In the genomic region with DNA sequence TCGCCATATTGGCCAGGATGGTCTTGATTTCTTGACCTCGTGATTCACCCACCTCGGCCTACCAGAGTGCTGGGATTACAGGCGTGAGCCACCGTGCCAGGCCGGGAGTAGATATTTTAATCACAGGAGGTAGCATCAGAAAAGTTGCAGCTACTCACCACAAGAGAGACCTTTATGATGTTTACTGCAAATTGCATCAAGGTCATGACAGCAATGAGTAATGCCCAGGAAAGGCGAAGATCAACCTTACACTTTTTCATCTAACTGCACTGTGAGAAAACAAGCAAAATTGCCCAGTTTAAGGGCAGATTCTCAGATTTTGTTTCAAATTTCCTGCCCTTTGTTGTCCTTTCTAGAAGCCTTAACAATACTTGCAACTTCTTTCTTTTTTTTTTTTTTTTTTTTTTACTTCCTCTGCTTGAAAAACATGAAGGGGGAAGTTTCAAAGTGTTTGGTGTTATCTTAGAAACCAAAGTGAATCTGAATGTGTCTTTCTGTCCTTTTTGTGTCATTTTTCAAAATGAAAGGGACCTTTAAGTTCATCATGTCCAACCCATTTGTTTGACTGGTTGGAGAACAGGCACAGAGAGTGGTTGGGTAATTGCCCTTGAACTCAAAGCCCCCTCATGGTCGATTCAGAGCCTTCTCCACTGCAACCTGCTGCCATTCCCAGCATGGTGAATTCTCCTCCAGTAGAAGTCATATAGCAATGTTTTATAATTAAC, we compare ENCODE assay signal across 9 cellular contexts. TPM values are rescaled to one million over a fixed set of nuclear protein-coding genes. Genes with fewer than 3 reads are reported as not detected.
DNase-seq lines count a peak whose midpoint lies in the region; ATAC-seq lines count a peak whose summit lies in the region.
"Had no signal": no experiment of that assay in that cellular context is flagged by ENCODE, and none has a peak within 500 bp of the region (broad histone marks: within the 10 kb centered on the region; RNA-seq: fewer than 3 reads in every experiment).

No MANE protein-coding gene starts in this region.

- peak overlapping the region; percentile 68 for H3K27ac ChIP-seq in naive thymus-derived CD4-positive, alpha-beta T cell (ENCODE audit: low read depth, low read length)
- no peak overlapping the region for H3K27ac ChIP-seq in mesendoderm (ENCODE audit: low read depth, low read length)
- H3K27ac ChIP-seq: cardiac muscle cell had no signal

- no peak overlapping the region for H2BK5ac ChIP-seq in mesendoderm (ENCODE audit: low read length)

- H3K27me3 Mint-ChIP-seq in activated naive CD8-positive, alpha-beta T cell treated with anti-CD3 and anti-CD28 coated beads for 36 hours = no peaks in the 10 kb centered on the region
- no peaks in the 10 kb centered on the region for H3K27me3 Mint-ChIP-seq in naive thymus-derived CD4-positive, alpha-beta T cell

- no peaks in the 10 kb centered on the region for H3K9me3 ChIP-seq in naive thymus-derived CD4-positive, alpha-beta T cell (ENCODE audit: control insufficient read depth in 2 of 3, low read length in 3 of 3)

- CTCF ChIA-PET in naive thymus-derived CD4-positive, alpha-beta T cell (lab: Charles Lee) = interaction anchor here (0.5 to 2.2 kb wide), 5 partner anchors 14 to 55 kb away, joined by 3 to 6 read pairs (median 3); no protein-coding TSS in a partner anchor

- H2AK5ac ChIP-seq in mesendoderm (ENCODE audit: low read length) = no peak overlapping the region

- intact Hi-C loops in naive thymus-derived CD4-positive, alpha-beta T cell (cut with micrococcal nuclease) = loop anchor here (1.0 to 5.0 kb wide), 9 partner anchors 9 to 61 kb away; no protein-coding TSS in a partner anchor

- peaks cover 95 to 99% of the 10 kb centered on the region in 2 donors for H3K4me1 ChIP-seq in naive thymus-derived CD4-positive, alpha-beta T cell (ENCODE audit: control insufficient read depth in 2 of 2, insufficient read depth in 2 of 2, low read length in 2 of 2)
- peaks cover 21% of the 10 kb centered on the region for H3K4me1 ChIP-seq in mesendoderm (ENCODE audit: control insufficient read depth, low read depth, low read length)

- H3K4me3 Mint-ChIP-seq in activated naive CD8-positive, alpha-beta T cell treated with anti-CD3 and anti-CD28 coated beads for 36 hours = peak overlapping the region; percentile 77
- peak overlapping the region; percentile 57 to 88 (median 82) for H3K4me3 Mint-ChIP-seq in naive thymus-derived CD4-positive, alpha-beta T cell

- DNase-seq in GF-D8 (lab: John Stamatoyannopoulos, UW) = peak; percentile 21
- peak; percentile 34 for DNase-seq in NCI-H460 (ENCODE audit: extremely low read depth, low read depth)
- peak; percentile 72 for DNase-seq in activated naive CD8-positive, alpha-beta T cell treated with anti-CD3 and anti-CD28 coated beads for 36 hours
- peak in 8 of 9 donors; percentile 61 to 88 (median 78) for DNase-seq in naive thymus-derived CD4-positive, alpha-beta T cell
- DNase-seq in mesendoderm = no peak
- no peak for DNase-seq in amniotic stem cell (lab: John Stamatoyannopoulos, UW)
- no peak for DNase-seq in pons (ENCODE audit: low spot score)
- no peak for DNase-seq in SHP77 (lab: John Stamatoyannopoulos, UW)

- H3K79me1 ChIP-seq in mesendoderm (ENCODE audit: low read length) = peaks cover 2% of the 10 kb centered on the region

- H3K56ac ChIP-seq in mesendoderm (ENCODE audit: low read length) = no peak overlapping the region

- H2BK120ac ChIP-seq in mesendoderm (ENCODE audit: low read depth, low read length) = no peak overlapping the region

- peaks cover 89% of the 10 kb centered on the region for H3K4me1 Mint-ChIP-seq in activated naive CD8-positive, alpha-beta T cell treated with anti-CD3 and anti-CD28 coated beads for 36 hours
- H3K4me1 Mint-ChIP-seq in naive thymus-derived CD4-positive, alpha-beta T cell = peaks cover 67 to 100% (median 92%) of the 10 kb centered on the region in 7 donors

- no peak overlapping the region for H4K8ac ChIP-seq in mesendoderm (ENCODE audit: low read depth, low read length)

- H3K27ac Mint-ChIP-seq in activated naive CD8-positive, alpha-beta T cell treated with anti-CD3 and anti-CD28 coated beads for 36 hours = peak overlapping the region; percentile 94
- H3K27ac Mint-ChIP-seq in naive thymus-derived CD4-positive, alpha-beta T cell = peak overlapping the region; percentile 84 to 98 (median 96)

- no peaks in the 10 kb centered on the region for H3K79me2 ChIP-seq in mesendoderm (ENCODE audit: control insufficient read depth, insufficient read depth, low read length)

- H3K4ac ChIP-seq in mesendoderm (ENCODE audit: low read depth, low read length) = no peak overlapping the region

- H2BK15ac ChIP-seq in mesendoderm (replicated peaks; ENCODE audit: low read depth) = no peak overlapping the region

- no peak overlapping the region for H4K5ac ChIP-seq in mesendoderm (ENCODE audit: low read length)

- peaks cover 2% of the 10 kb centered on the region for H3K9me3 Mint-ChIP-seq in activated naive CD8-positive, alpha-beta T cell treated with anti-CD3 and anti-CD28 coated beads for 36 hours
- H3K9me3 Mint-ChIP-seq in naive thymus-derived CD4-positive, alpha-beta T cell = peaks cover 0 to 1% (median 0%) of the 10 kb centered on the region in 11 donors

- no peak overlapping the region for H3K9ac ChIP-seq in mesendoderm (ENCODE audit: low read length)

- no peak overlapping the region for H3K23ac ChIP-seq in mesendoderm (ENCODE audit: low read length)

- ATAC-seq in naive thymus-derived CD4-positive, alpha-beta T cell = peak; percentile 86

- no peaks in the 10 kb centered on the region for H3K27me3 ChIP-seq in naive thymus-derived CD4-positive, alpha-beta T cell (ENCODE audit: control insufficient read depth in 2 of 2, insufficient read depth in 2 of 2, low read length in 2 of 2)
- H3K27me3 ChIP-seq in mesendoderm (ENCODE audit: insufficient read depth, low read length, poor library complexity) = no peaks in the 10 kb centered on the region
- H3K27me3 ChIP-seq: cardiac muscle cell had no signal

- no peaks in the 10 kb centered on the region for H3K36me3 ChIP-seq in naive thymus-derived CD4-positive, alpha-beta T cell (ENCODE audit: control insufficient read depth in 2 of 3, insufficient read depth in 3 of 3, low read length in 3 of 3)
- H3K36me3 ChIP-seq in mesendoderm (ENCODE audit: control insufficient read depth, insufficient read depth, low read length) = no peaks in the 10 kb centered on the region
- H3K36me3 ChIP-seq: cardiac muscle cell had no signal

- no CpG with 5 or more reads among the region's 8 CpGs for WGBS in mesendoderm (ENCODE audit: extremely low coverage, insufficient coverage, low lambda C conversion rate)

- peaks cover 72% of the 10 kb centered on the region for H3K36me3 Mint-ChIP-seq in activated naive CD8-positive, alpha-beta T cell treated with anti-CD3 and anti-CD28 coated beads for 36 hours
- H3K36me3 Mint-ChIP-seq in naive thymus-derived CD4-positive, alpha-beta T cell = peaks cover 4 to 38% (median 31%) of the 10 kb centered on the region in 5 donors

- no peak overlapping the region for H3K18ac ChIP-seq in mesendoderm (ENCODE audit: low read length)

- H3K4me2 ChIP-seq in mesendoderm (ENCODE audit: low read length) = no peak overlapping the region

- POLR2A ChIA-PET in naive thymus-derived CD4-positive, alpha-beta T cell (lab: Charles Lee) = interaction anchor here (0.7 to 33.4 kb wide), 8 partner anchors 12 to 54 kb away, joined by 3 to 853 read pairs (median 4); a partner anchor contains a TSS

- peak overlapping the region; percentile 40 for H3K4me3 ChIP-seq in naive thymus-derived CD4-positive, alpha-beta T cell (ENCODE audit: low read length)
- H3K4me3 ChIP-seq in mesendoderm (ENCODE audit: low read length) = no peak overlapping the region
- H3K4me3 ChIP-seq: cardiac muscle cell had no signal

RNA-seq across cellular contexts. Expression of a gene that starts 25.0 kb away (rescaled TPM):
- total RNA-seq in NCI-H460 (2014; rRNA removed; shearing (Covaris generic)) = 5.9 and 7.2 TPM in 2 replicates
- 2.5 TPM in 2 replicates for polyA plus RNA-seq in NCI-H460 (2014; cell fraction: nucleus; rRNA removed)
- total RNA-seq in activated naive CD8-positive, alpha-beta T cell treated with anti-CD3 and anti-CD28 coated beads for 36 hours = 10 to 100 TPM; 64.1 to 65.1 TPM
- total RNA-seq in naive thymus-derived CD4-positive, alpha-beta T cell = 100 to 1,000 TPM in 4 of 5 experiments, 10 to 100 TPM in 1; 63.0 to 171 (median 155) TPM
- polyA plus RNA-seq in naive thymus-derived CD4-positive, alpha-beta T cell = 100 to 1,000 TPM; 150 to 263 TPM
- 2.6 TPM for polyA plus RNA-seq in mesendoderm (2013, experiment 1 of 2)
- polyA plus RNA-seq in mesendoderm (2013, experiment 2 of 2) = 2.6 TPM

Comparison
In these comparisons a context has a peak if more than half of its experiments do, and no peak if none do; other contexts are left out.
1. DNase-seq: peak in GF-D8 (single experiment), NCI-H460 (single experiment), activated naive CD8-positive, alpha-beta T cell treated with anti-CD3 and anti-CD28 coated beads for 36 hours (single experiment) and naive thymus-derived CD4-positive, alpha-beta T cell (8 of 9); none in mesendoderm (single experiment), amniotic stem cell (single experiment), pons (single experiment) and SHP77 (0 of 2).